Comparison of ENCODE assay signal across 23 cellular contexts in genomic region chr14:90809530-90810312, GRCh38.
"Had no signal": no experiment of that assay in that cellular context is flagged by ENCODE, and none has a peak within 500 bp of the region (broad histone marks: within the 10 kb centered on the region; RNA-seq: fewer than 3 reads in every experiment).

No MANE protein-coding gene starts in this region.

- DNase-seq: activated CD4-positive, alpha-beta T cell treated with anti-CD3 and anti-CD28 coated beads for 4 hours; activated CD4-positive, alpha-beta T cell treated with anti-CD3 and anti-CD28 coated beads, Interleukin-2, amount 50 U/mL, for 48 hours; activated CD8-positive, alpha-beta memory T cell treated with anti-CD3 and anti-CD28 coated beads for 24 hours; activated effector memory CD4-positive, alpha-beta T cell treated with anti-CD3 and anti-CD28 coated beads, Interleukin-2, amount 50 U/mL, for 16 hours; activated naive CD4-positive, alpha-beta T cell treated with anti-CD3 and anti-CD28 coated beads for 36 hours; activated naive CD8-positive, alpha-beta T cell treated with anti-CD3 and anti-CD28 coated beads for 36 hours; adrenal gland; aorta; body of pancreas; head of caudate nucleus; hippocampal formation; immature natural killer cell; left lung; naive B cell; nephron progenitor cell; pancreas; stimulated activated CD4-positive, alpha-beta T cell treated with anti-CD3 and anti-CD28 coated beads, Interleukin-2, amount 100 ng/mL, for 48 hours; stimulated activated naive CD4-positive, alpha-beta T cell treated with Interleukin-2 at 50 U/mL for 16 hours; T-cell had no signal

- H3K27ac ChIP-seq: adrenal gland, body of pancreas, left lung, neutrophil, pancreas, prostate gland had no signal

- H3K27me3 ChIP-seq: adrenal gland, body of pancreas, left lung, neutrophil, pancreas, right atrium auricular region, tibial nerve had no signal

- H3K36me3 ChIP-seq: adrenal gland, left lung, neutrophil, pancreas, prostate gland, right atrium auricular region, tibial nerve had no signal

- ATAC-seq: body of pancreas, left lung, pancreas, T-cell had no signal

- H3K9me3 ChIP-seq: adrenal gland, body of pancreas, left lung, neutrophil, pancreas, prostate gland, right atrium auricular region, tibial nerve had no signal

- H3K4me3 ChIP-seq: adrenal gland, body of pancreas, left lung, pancreas, prostate gland, right atrium auricular region, tibial nerve had no signal
